ENCODE assay signal across 1 cellular context in the genomic region with DNA sequence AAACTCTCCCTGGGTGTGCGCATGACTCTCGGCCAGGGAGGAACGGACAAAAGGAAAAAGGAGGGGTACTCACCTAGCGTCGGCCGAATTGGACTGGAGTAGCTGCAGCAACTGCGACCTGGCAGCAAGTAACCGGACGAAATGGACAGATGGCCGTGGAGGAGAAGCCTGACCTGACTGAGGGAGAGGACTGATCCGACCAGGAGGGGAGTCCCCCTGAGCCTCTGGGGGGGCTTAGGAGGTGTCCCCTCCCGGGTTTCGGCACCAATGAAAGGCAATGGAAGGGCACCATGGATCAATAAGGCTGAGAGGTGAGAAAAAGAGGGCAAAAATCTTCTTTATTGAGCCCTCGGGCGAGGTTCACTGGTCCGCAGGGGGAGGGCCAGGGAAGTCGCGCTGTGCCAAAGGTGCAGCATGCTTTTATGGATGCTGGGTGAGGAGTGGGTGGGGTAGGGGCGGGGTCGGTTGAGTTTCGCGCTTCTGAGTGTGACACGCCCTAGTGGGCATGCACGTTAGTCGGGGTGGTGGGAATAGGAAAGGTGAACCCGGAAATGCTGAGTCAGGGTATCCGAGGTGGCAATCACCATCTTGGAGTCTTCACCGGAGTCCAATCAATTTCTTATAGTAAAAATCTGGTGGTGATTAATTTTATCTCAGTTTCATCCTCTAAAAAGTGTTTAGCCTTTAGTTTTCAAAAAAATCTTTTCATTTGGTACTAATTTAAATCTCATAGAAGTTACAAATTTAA.
A peak's percentile ranks its signal among the peaks of the same experiment; 100 is the strongest.
TF ChIP-seq lines count a peak whose summit lies in the region.

No MANE protein-coding gene starts in this region.

TF ChIP-seq in K562, 482 proteins besides CTCF, POLR2A, EP300 and RAD21 (continued from another document and continues in another):
- TF ChIP-seq ARID2 (IDR thresholded peaks at IDR 0.05) (no peak), KAT7 (CRISPR knock-in tag; IDR thresholded peaks at IDR 0.05; ENCODE audit: borderline replicate concordance) (no peak), GABPB2 (CRISPR knock-in tag; conservative IDR thresholded peaks at IDR 0.05) (no peak), HOXB6 (CRISPR knock-in tag; IDR thresholded peaks at IDR 0.05; ENCODE audit: borderline replicate concordance) (no peak), TEAD2 (tag; IDR thresholded peaks at IDR 0.05) (no peak), NFRKB (IDR thresholded peaks at IDR 0.05; ENCODE audit: low read depth) (peak; percentile 99), ZNF212 (CRISPR knock-in tag; IDR thresholded peaks at IDR 0.05) (no peak), NCOA4 (IDR thresholded peaks at IDR 0.05; ENCODE audit: partially characterized antibody) (no peak), SAFB2 (IDR thresholded peaks at IDR 0.05; ENCODE audit: borderline replicate concordance, low read depth, low read length, severe bottlenecking) (no peak), ILF3 (IDR thresholded peaks at IDR 0.05; ENCODE audit: borderline replicate concordance) (peak; percentile 90; the same call in 1 of the 2 replicates), KLF1 (tag; IDR thresholded peaks at IDR 0.05) (peak; percentile 55; the same call in 1 of the 2 replicates), KDM4B (IDR thresholded peaks at IDR 0.05; ENCODE audit: borderline replicate concordance in 2 of 2, low read depth in 1 of 2) (peak in 1 of 2 experiments; percentile 26; a peak in 1 of 4 replicates), PHB (CRISPR knock-in tag; IDR thresholded peaks at IDR 0.05) (no peak), SMAD4 (CRISPR knock-in tag; conservative IDR thresholded peaks at IDR 0.05) (0 out of 2 replicates have a peak, but pooled peaks have one; percentile 36), ZNF76 (CRISPR knock-in tag; IDR thresholded peaks at IDR 0.05; ENCODE audit: borderline replicate concordance) (no peak), ZNF766 (CRISPR knock-in tag; conservative IDR thresholded peaks at IDR 0.05) (peak; percentile 78), PML (IDR thresholded peaks at IDR 0.05; ENCODE audit: low read length) (peak; percentile 96), SRSF9 (IDR thresholded peaks at IDR 0.05; ENCODE audit: borderline replicate concordance, low read depth, low read length) (no peak), POLR2AphosphoS5 (IDR thresholded peaks at IDR 0.05; ENCODE audit: control insufficient read depth, insufficient read depth, low read depth, low read length) (peak; percentile 98), JUN (IDR thresholded peaks at IDR 0.05; ENCODE audit: borderline replicate concordance, low read depth, low read length) (0 out of 2 replicates have a peak, but pooled peaks have one; percentile 6), JUN (CRISPR knock-in tag; IDR thresholded peaks at IDR 0.05; ENCODE audit: borderline replicate concordance) (no peak), NCOA6 (IDR thresholded peaks at IDR 0.05) (no peak), CAMTA2 (CRISPR knock-in tag; conservative IDR thresholded peaks at IDR 0.05) (no peak), CBFA2T3 (IDR thresholded peaks at IDR 0.05) (0 out of 2 replicates have a peak, but pooled peaks have one; percentile 8), GATA2 (CRISPR knock-in tag; IDR thresholded peaks at IDR 0.05) (no peak), ZFP1 (CRISPR knock-in tag; IDR thresholded peaks at IDR 0.05) (no peak), STAT5B (CRISPR knock-in tag; IDR thresholded peaks at IDR 0.05) (no peak), BRD4 (IDR thresholded peaks at IDR 0.05) (peak; percentile 12; the same call in 1 of the 2 replicates), NFATC3 (IDR thresholded peaks at IDR 0.05) (0 out of 2 replicates have a peak, but pooled peaks have one; percentile 56)
- TF ChIP-seq, protein P1, sequence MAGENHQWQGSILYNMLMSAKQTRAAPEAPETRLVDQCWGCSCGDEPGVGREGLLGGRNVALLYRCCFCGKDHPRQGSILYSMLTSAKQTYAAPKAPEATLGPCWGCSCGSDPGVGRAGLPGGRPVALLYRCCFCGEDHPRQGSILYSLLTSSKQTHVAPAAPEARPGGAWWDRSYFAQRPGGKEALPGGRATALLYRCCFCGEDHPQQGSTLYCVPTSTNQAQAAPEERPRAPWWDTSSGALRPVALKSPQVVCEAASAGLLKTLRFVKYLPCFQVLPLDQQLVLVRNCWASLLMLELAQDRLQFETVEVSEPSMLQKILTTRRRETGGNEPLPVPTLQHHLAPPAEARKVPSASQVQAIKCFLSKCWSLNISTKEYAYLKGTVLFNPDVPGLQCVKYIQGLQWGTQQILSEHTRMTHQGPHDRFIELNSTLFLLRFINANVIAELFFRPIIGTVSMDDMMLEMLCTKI (IDR thresholded peaks at IDR 0.05; ENCODE audit: partially characterized antibody), result no peak
- TF ChIP-seq, protein P2, sequence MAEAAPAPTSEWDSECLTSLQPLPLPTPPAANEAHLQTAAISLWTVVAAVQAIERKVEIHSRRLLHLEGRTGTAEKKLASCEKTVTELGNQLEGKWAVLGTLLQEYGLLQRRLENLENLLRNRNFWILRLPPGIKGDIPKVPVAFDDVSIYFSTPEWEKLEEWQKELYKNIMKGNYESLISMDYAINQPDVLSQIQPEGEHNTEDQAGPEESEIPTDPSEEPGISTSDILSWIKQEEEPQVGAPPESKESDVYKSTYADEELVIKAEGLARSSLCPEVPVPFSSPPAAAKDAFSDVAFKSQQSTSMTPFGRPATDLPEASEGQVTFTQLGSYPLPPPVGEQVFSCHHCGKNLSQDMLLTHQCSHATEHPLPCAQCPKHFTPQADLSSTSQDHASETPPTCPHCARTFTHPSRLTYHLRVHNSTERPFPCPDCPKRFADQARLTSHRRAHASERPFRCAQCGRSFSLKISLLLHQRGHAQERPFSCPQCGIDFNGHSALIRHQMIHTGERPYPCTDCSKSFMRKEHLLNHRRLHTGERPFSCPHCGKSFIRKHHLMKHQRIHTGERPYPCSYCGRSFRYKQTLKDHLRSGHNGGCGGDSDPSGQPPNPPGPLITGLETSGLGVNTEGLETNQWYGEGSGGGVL (CRISPR knock-in tag; IDR thresholded peaks at IDR 0.05), result no peak
- TF ChIP-seq, protein P3, sequence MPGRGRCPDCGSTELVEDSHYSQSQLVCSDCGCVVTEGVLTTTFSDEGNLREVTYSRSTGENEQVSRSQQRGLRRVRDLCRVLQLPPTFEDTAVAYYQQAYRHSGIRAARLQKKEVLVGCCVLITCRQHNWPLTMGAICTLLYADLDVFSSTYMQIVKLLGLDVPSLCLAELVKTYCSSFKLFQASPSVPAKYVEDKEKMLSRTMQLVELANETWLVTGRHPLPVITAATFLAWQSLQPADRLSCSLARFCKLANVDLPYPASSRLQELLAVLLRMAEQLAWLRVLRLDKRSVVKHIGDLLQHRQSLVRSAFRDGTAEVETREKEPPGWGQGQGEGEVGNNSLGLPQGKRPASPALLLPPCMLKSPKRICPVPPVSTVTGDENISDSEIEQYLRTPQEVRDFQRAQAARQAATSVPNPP (IDR thresholded peaks at IDR 0.05; ENCODE audit: borderline replicate concordance, insufficient read depth, insufficient read length), result no peak
- TF ChIP-seq, protein P4, sequence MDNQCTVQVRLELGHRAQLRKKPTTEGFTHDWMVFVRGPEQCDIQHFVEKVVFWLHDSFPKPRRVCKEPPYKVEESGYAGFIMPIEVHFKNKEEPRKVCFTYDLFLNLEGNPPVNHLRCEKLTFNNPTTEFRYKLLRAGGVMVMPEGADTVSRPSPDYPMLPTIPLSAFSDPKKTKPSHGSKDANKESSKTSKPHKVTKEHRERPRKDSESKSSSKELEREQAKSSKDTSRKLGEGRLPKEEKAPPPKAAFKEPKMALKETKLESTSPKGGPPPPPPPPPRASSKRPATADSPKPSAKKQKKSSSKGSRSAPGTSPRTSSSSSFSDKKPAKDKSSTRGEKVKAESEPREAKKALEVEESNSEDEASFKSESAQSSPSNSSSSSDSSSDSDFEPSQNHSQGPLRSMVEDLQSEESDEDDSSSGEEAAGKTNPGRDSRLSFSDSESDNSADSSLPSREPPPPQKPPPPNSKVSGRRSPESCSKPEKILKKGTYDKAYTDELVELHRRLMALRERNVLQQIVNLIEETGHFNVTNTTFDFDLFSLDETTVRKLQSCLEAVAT (IDR thresholded peaks at IDR 0.05), result peak; percentile 87 to 90
- TF ChIP-seq, protein P5, sequence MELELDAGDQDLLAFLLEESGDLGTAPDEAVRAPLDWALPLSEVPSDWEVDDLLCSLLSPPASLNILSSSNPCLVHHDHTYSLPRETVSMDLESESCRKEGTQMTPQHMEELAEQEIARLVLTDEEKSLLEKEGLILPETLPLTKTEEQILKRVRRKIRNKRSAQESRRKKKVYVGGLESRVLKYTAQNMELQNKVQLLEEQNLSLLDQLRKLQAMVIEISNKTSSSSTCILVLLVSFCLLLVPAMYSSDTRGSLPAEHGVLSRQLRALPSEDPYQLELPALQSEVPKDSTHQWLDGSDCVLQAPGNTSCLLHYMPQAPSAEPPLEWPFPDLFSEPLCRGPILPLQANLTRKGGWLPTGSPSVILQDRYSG (tag; conservative IDR thresholded peaks at IDR 0.05; ENCODE audit: low read depth), result peak; percentile 38; the same call in 1 of the 2 replicates
- TF ChIP-seq, protein P6, sequence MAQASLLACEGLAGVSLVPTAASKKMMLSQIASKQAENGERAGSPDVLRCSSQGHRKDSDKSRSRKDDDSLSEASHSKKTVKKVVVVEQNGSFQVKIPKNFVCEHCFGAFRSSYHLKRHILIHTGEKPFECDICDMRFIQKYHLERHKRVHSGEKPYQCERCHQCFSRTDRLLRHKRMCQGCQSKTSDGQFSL (CRISPR knock-in tag; IDR thresholded peaks at IDR 0.05), result peak; percentile 63
- TF ChIP-seq, protein P6 (tag; IDR thresholded peaks at IDR 0.05), result 0 out of 4 replicates have a peak, but pooled peaks of 1 of the 2 experiments have one; percentile 6
- TF ChIP-seq, protein P7, sequence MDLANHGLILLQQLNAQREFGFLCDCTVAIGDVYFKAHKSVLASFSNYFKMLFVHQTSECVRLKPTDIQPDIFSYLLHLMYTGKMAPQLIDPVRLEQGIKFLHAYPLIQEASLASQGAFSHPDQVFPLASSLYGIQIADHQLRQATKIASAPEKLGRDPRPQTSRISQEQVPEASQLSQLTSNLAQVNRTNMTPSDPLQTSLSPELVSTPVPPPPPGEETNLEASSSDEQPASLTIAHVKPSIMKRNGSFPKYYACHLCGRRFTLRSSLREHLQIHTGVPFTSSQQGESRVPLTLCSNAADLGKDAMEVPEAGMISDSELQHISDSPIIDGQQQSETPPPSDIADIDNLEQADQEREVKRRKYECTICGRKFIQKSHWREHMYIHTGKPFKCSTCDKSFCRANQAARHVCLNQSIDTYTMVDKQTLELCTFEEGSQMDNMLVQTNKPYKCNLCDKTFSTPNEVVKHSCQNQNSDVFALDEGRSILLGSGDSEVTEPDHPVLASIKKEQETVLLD (IDR thresholded peaks at IDR 0.05), result peak; percentile 46; the same call in 1 of the 2 replicates
- TF ChIP-seq, protein P8, sequence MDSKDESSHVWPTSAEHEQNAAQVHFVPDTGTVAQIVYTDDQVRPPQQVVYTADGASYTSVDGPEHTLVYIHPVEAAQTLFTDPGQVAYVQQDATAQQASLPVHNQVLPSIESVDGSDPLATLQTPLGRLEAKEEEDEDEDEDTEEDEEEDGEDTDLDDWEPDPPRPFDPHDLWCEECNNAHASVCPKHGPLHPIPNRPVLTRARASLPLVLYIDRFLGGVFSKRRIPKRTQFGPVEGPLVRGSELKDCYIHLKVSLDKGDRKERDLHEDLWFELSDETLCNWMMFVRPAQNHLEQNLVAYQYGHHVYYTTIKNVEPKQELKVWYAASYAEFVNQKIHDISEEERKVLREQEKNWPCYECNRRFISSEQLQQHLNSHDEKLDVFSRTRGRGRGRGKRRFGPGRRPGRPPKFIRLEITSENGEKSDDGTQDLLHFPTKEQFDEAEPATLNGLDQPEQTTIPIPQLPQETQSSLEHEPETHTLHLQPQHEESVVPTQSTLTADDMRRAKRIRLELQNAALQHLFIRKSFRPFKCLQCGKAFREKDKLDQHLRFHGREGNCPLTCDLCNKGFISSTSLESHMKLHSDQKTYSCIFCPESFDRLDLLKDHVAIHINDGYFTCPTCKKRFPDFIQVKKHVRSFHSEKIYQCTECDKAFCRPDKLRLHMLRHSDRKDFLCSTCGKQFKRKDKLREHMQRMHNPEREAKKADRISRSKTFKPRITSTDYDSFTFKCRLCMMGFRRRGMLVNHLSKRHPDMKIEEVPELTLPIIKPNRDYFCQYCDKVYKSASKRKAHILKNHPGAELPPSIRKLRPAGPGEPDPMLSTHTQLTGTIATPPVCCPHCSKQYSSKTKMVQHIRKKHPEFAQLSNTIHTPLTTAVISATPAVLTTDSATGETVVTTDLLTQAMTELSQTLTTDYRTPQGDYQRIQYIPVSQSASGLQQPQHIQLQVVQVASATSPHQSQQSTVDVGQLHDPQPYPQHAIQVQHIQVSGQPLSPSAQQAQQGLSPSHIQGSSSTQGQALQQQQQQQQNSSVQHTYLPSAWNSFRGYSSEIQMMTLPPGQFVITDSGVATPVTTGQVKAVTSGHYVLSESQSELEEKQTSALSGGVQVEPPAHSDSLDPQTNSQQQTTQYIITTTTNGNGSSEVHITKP (IDR thresholded peaks at IDR 0.05; ENCODE audit: partially characterized antibody), result peak; percentile 59
- TF ChIP-seq, protein P9, sequence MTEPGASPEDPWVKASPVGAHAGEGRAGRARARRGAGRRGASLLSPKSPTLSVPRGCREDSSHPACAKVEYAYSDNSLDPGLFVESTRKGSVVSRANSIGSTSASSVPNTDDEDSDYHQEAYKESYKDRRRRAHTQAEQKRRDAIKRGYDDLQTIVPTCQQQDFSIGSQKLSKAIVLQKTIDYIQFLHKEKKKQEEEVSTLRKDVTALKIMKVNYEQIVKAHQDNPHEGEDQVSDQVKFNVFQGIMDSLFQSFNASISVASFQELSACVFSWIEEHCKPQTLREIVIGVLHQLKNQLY (CRISPR knock-in tag; conservative IDR thresholded peaks at IDR 0.05), result no peak
- TF ChIP-seq, protein P10, sequence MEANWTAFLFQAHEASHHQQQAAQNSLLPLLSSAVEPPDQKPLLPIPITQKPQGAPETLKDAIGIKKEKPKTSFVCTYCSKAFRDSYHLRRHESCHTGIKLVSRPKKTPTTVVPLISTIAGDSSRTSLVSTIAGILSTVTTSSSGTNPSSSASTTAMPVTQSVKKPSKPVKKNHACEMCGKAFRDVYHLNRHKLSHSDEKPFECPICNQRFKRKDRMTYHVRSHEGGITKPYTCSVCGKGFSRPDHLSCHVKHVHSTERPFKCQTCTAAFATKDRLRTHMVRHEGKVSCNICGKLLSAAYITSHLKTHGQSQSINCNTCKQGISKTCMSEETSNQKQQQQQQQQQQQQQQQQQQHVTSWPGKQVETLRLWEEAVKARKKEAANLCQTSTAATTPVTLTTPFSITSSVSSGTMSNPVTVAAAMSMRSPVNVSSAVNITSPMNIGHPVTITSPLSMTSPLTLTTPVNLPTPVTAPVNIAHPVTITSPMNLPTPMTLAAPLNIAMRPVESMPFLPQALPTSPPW (CRISPR knock-in tag; IDR thresholded peaks at IDR 0.05), result peak; percentile 76
- TF ChIP-seq, protein P11, sequence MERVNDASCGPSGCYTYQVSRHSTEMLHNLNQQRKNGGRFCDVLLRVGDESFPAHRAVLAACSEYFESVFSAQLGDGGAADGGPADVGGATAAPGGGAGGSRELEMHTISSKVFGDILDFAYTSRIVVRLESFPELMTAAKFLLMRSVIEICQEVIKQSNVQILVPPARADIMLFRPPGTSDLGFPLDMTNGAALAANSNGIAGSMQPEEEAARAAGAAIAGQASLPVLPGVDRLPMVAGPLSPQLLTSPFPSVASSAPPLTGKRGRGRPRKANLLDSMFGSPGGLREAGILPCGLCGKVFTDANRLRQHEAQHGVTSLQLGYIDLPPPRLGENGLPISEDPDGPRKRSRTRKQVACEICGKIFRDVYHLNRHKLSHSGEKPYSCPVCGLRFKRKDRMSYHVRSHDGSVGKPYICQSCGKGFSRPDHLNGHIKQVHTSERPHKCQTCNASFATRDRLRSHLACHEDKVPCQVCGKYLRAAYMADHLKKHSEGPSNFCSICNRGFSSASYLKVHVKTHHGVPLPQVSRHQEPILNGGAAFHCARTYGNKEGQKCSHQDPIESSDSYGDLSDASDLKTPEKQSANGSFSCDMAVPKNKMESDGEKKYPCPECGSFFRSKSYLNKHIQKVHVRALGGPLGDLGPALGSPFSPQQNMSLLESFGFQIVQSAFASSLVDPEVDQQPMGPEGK (CRISPR knock-in tag; IDR thresholded peaks at IDR 0.05; ENCODE audit: borderline replicate concordance), result no peak
